1 cellular context compared by ENCODE assay signal in the genomic region with DNA sequence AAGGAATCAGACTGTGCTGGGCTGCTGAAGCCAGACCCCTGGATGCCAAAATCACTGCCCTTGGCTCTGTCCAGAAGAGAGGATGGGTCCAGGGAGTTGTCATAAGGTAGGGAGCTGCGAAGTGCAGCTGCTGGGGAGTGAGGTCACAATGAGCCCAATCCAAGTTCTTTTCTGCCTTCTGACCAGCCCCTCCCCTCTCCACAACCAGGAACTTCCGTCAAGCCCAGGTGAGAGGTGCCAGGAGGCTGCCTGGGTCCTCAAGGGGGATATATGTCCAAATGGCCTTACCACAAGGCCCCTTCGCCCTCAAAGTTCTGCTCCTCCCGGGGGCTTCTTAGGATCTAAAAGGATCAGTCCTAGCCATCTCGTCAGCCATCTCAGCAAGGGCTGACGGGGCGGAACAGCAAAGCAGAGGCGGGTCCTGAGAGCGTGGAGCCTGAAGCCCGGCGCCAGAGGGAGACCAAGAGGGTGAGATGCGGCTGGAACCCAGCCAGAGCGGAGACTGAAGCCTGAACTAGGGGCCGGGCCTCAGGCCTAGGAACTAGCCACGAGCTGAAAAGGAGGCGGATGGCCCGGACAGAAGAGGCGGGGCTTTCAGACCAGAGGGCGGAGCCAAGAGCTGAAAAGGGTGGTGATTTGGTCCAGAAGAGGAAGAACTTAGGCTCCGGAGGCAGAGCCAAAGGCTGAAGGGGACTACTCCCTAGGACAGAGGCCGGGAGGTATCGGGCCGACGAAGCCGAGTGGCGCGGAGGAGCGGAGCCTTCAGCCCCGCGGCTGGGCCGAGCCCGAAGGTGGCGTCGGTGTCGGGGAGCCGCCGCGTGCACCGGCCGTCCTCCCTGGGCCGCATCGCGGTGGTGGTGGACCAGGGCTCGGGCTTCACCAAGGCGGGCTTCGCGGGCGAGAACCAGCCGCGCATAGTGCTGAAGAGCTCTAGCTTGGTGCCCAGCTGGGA.
TF ChIP-seq lines count a peak whose summit lies in the region.

A gene (plus strand): TSS at position 651 of the 952 bp plus-strand sequence. CDS start 555 bp downstream, outside the sequence.

TF ChIP-seq in HepG2, 621 proteins besides CTCF, POLR2A, EP300 and RAD21 (continued from another document):
- 0 out of 2 replicates have a peak, but pooled peaks have one; percentile 13 for TF ChIP-seq ZNF225 (CRISPR knock-in tag; IDR thresholded peaks at IDR 0.05)
- TF ChIP-seq, protein P1, sequence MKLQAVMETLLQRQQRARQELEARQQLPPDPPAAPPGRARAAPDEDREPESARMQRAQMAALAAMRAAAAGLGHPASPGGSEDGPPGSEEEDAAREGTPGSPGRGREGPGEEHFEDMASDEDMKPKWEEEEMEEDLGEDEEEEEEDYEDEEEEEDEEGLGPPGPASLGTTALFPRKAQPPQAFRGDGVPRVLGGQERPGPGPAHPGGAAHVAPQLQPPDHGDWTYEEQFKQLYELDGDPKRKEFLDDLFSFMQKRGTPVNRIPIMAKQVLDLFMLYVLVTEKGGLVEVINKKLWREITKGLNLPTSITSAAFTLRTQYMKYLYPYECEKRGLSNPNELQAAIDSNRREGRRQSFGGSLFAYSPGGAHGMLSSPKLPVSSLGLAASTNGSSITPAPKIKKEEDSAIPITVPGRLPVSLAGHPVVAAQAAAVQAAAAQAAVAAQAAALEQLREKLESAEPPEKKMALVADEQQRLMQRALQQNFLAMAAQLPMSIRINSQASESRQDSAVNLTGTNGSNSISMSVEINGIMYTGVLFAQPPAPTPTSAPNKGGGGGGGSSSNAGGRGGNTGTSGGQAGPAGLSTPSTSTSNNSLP (IDR thresholded peaks at IDR 0.05; ENCODE audit: low read depth, low read length): no peak
- TF ChIP-seq MTA3 (CRISPR knock-in tag; IDR thresholded peaks at IDR 0.05): no peak
- TF ChIP-seq NRL (CRISPR knock-in tag; IDR thresholded peaks at IDR 0.05; ENCODE audit: borderline replicate concordance): peak; percentile 76; the same call in 1 of the 2 replicates
- TF ChIP-seq, protein P2, sequence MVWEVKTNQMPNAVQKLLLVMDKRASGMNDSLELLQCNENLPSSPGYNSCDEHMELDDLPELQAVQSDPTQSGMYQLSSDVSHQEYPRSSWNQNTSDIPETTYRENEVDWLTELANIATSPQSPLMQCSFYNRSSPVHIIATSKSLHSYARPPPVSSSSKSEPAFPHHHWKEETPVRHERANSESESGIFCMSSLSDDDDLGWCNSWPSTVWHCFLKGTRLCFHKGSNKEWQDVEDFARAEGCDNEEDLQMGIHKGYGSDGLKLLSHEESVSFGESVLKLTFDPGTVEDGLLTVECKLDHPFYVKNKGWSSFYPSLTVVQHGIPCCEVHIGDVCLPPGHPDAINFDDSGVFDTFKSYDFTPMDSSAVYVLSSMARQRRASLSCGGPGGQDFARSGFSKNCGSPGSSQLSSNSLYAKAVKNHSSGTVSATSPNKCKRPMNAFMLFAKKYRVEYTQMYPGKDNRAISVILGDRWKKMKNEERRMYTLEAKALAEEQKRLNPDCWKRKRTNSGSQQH (CRISPR knock-in tag; IDR thresholded peaks at IDR 0.05; ENCODE audit: low read depth): no peak
- TF ChIP-seq NFRKB (IDR thresholded peaks at IDR 0.05): no peak
- peak; percentile 82 for TF ChIP-seq AGO2 (optimal IDR thresholded peaks at IDR 0.05; ENCODE audit: low read depth, low read length)
- no peak for TF ChIP-seq FLYWCH1 (CRISPR knock-in tag; IDR thresholded peaks at IDR 0.05)
- no peak for TF ChIP-seq MBD4 (IDR thresholded peaks at IDR 0.05; ENCODE audit: borderline replicate concordance, low read length)
- TF ChIP-seq ZNF496 (CRISPR knock-in tag; IDR thresholded peaks at IDR 0.05; ENCODE audit: insufficient replicate concordance): no peak
- peak; percentile 81; the same call in 1 of the 2 replicates for TF ChIP-seq ZNF891 (CRISPR knock-in tag; IDR thresholded peaks at IDR 0.05)
- TF ChIP-seq RBM22 (optimal IDR thresholded peaks at IDR 0.05; ENCODE audit: low read length): peak; percentile 52
- TF ChIP-seq ZNF432 (CRISPR knock-in tag; IDR thresholded peaks at IDR 0.05; ENCODE audit: borderline replicate concordance): no peak
